8 cellular contexts compared by ENCODE assay signal in the genomic region with DNA sequence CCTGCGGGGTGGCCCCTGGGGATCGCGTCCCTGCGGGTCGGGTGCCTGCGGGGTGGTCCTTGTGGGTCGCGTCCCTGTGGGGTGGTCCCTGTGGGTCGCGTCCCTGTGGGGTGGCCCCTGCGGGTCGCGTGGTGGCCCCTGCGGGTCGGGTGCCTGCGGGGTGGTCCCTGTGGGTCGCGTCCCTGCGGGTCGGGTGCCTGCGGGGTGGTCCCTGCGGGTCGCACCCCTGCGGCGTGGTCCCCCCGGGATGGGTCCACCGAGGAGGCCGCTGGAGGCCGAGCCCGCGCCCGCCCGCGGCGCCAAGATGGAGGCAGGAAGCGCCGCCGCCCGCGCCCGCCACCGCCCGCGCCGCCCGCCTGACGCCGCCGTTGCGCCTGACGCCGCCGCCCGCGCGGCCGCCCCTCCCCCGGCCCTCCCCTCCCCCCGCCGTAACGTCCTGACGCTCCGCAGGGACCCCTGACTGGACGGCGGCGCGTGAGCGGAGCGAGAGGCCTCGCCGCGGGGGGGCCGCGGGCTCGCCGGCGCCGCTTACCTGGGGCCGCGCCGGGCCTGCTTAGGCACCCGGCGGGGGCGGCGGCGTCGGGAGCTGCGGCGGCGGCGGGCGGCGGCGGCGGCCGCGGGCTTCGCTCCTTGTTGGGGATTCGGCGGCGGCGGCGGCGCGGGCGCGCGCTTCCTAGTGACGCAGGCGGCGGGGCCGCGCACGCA. TPM values are rescaled to one million over a fixed set of nuclear protein-coding genes. Genes with fewer than 3 reads are reported as not detected.
A peak's percentile ranks its signal among the peaks of the same experiment; 100 is the strongest.
DNase-seq lines count a peak whose midpoint lies in the region; ATAC-seq and TF ChIP-seq lines count a peak whose summit lies in the region.

A gene with protein sequence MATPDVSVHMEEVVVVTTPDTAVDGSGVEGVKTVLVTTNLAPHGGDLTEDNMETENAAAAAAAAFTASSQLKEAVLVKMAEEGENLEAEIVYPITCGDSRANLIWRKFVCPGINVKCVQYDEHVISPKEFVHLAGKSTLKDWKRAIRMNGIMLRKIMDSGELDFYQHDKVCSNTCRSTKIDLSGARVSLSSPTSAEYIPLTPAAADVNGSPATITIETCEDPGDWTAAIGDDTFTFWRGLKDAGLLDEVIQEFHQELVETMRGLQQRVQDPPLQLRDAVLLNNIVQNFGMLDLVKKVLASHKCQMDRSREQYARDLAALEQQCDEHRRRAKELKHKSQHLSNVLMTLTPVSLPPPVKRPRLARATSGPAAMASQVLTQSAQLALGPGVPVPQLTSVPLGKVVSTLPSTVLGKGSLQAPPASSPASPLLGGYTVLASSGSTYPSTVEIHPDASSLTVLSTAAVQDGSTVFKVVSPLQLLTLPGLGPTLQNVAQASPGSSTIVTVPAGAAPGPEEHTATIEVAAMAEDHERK (minus strand): TSS at position 678 of the 705 bp plus-strand sequence. CDS start 7,704 bp downstream, outside the sequence.

- H3K4me1 ChIP-seq in mucosa of stomach (ENCODE audit: control insufficient read depth, insufficient read depth, low read length): peaks cover 11% of the 10 kb centered on the region

- no peaks in the 10 kb centered on the region for H3K27me3 Mint-ChIP-seq in stimulated activated naive CD8-positive, alpha-beta T cell treated with anti-CD3 and anti-CD28 coated beads, Interleukin-15, Interleukin-2, amounts not matched to agents 100 ng/mL and 50 ng/mL, for 24 hours

- peaks cover 18% of the 10 kb centered on the region for H3K36me3 Mint-ChIP-seq in stimulated activated naive CD8-positive, alpha-beta T cell treated with anti-CD3 and anti-CD28 coated beads, Interleukin-15, Interleukin-2, amounts not matched to agents 100 ng/mL and 50 ng/mL, for 24 hours (ENCODE audit: low read depth)

- H3K36me3 ChIP-seq in mucosa of stomach (ENCODE audit: control insufficient read depth, insufficient read depth, low read length): no peaks in the 10 kb centered on the region

- peak within 1 kb of the TSS; percentile 97 for H3K9ac ChIP-seq in mucosa of stomach (ENCODE audit: low read length)

- no peaks in the 10 kb centered on the region for H3K9me3 Mint-ChIP-seq in stimulated activated naive CD8-positive, alpha-beta T cell treated with anti-CD3 and anti-CD28 coated beads, Interleukin-15, Interleukin-2, amounts not matched to agents 100 ng/mL and 50 ng/mL, for 24 hours

- peak; percentile 92 for DNase-seq in AG20443 (ENCODE audit: low spot score)
- peak; percentile 80 for DNase-seq in NCI-H774 (lab: John Stamatoyannopoulos, UW)
- peak; percentile 34 to 60 (median 52) for DNase-seq in activated CD8-positive, alpha-beta memory T cell treated with anti-CD3 and anti-CD28 coated beads for 48 hours (ENCODE audit: low read depth in 2 of 3, low spot score in 2 of 3)
- no peak for DNase-seq in epithelial cell of proximal tubule (ENCODE audit: low read depth)

- TF ChIP-seq CTCF in epithelial cell of proximal tubule (conservative IDR thresholded peaks at IDR 0.05; ENCODE audit: low read depth, low read length): no peak

- no peaks in the 10 kb centered on the region for H3K27me3 ChIP-seq in mucosa of stomach (ENCODE audit: control insufficient read depth, insufficient read depth, low read length)

- no peaks in the 10 kb centered on the region for H3K9me3 ChIP-seq in mucosa of stomach (ENCODE audit: control insufficient read depth, low read length)

- H3K27ac Mint-ChIP-seq in stimulated activated naive CD8-positive, alpha-beta T cell treated with anti-CD3 and anti-CD28 coated beads, Interleukin-15, Interleukin-2, amounts not matched to agents 100 ng/mL and 50 ng/mL, for 24 hours: peak within 1 kb of the TSS; percentile 96

- H3K4me3 Mint-ChIP-seq in stimulated activated naive CD8-positive, alpha-beta T cell treated with anti-CD3 and anti-CD28 coated beads, Interleukin-15, Interleukin-2, amounts not matched to agents 100 ng/mL and 50 ng/mL, for 24 hours: peak within 1 kb of the TSS; percentile 93

- peaks cover 37% of the 10 kb centered on the region for H3K4me1 Mint-ChIP-seq in stimulated activated naive CD8-positive, alpha-beta T cell treated with anti-CD3 and anti-CD28 coated beads, Interleukin-15, Interleukin-2, amounts not matched to agents 100 ng/mL and 50 ng/mL, for 24 hours (ENCODE audit: low read depth)

- ATAC-seq in GM18909 (IDR thresholded peaks at IDR 0.05; ENCODE audit: poor library complexity, unreplicated experiment): peak; percentile 55
- peak; percentile 45 for ATAC-seq in HG03139 (IDR thresholded peaks at IDR 0.05; ENCODE audit: unreplicated experiment)

- H3K4me3 ChIP-seq in epithelial cell of proximal tubule (ENCODE audit: low read depth, low read length) (peak within 1 kb of the TSS; percentile 94), mucosa of stomach (ENCODE audit: low read length) (peak within 1 kb of the TSS; percentile 87)

RNA-seq across cellular contexts. Expression of the gene that starts here (rescaled TPM):
- total RNA-seq in epithelial cell of proximal tubule: 10.5 and 10.7 TPM in 2 replicates
